8 cellular contexts compared by ENCODE assay signal in genomic region chr6:151240861-151241642, GRCh38. TPM values are rescaled to one million over a fixed set of nuclear protein-coding genes. Genes with fewer than 3 reads are reported as not detected.
DNase-seq lines count a peak whose midpoint lies in the region; ATAC-seq, FAIRE-seq and TF ChIP-seq lines count a peak whose summit lies in the region.

No MANE protein-coding gene starts in this region.

- no peak for TF ChIP-seq POLR2A in GM12892 (IDR thresholded peaks at IDR 0.05; ENCODE audit: low read depth, low read length)

- ATAC-seq in GM18907 (IDR thresholded peaks at IDR 0.05; ENCODE audit: unreplicated experiment) = no peak
- no peak for ATAC-seq in HG02678 (IDR thresholded peaks at IDR 0.05; ENCODE audit: unreplicated experiment)

- peak; percentile 16 for DNase-seq in GM12892 (ENCODE audit: insufficient read length)
- peak; percentile 55 for DNase-seq in NCI-H2171 treated with DMSO at 0.1 percent for 48 hours (lab: John Stamatoyannopoulos, UW)
- peak; percentile 92 for DNase-seq in astrocyte of the hippocampus (ENCODE audit: low read depth, low spot score)
- peak in 33 of 51 donors; percentile 2 to 79 (median 17) for DNase-seq in hypothalamus (lab: John Stamatoyannopoulos, UW)
- peak; percentile 61 for DNase-seq in putamen (ENCODE audit: low spot score)
- DNase-seq in stimulated activated naive CD4-positive, alpha-beta T cell treated with Interleukin-2 at 50 U/mL for 16 hours (lab: John Stamatoyannopoulos, UW) = no peak

- no peak for FAIRE-seq in GM12892 (lab: Jason Lieb, UNC)

RNA-seq across cellular contexts. Expression of gene AKAP12, which starts 1.3 kb away (rescaled TPM):
- 0.04 TPM for polyA plus RNA-seq in GM12892 (2012; ENCODE audit: missing spikeins)
